ENCODE assay signal across 10 cellular contexts in genomic region chr2:217900010-217900779, GRCh38.
DNase-seq lines count a peak whose midpoint lies in the region; ATAC-seq and TF ChIP-seq lines count a peak whose summit lies in the region.
"Had no signal": no experiment of that assay in that cellular context is flagged by ENCODE, and none has a peak within 500 bp of the region (broad histone marks: within the 10 kb centered on the region; RNA-seq: fewer than 3 reads in every experiment).

No MANE protein-coding gene starts in this region.

- peak overlapping the region; percentile 93 to 99 for H3K27ac ChIP-seq in coronary artery
- H3K27ac ChIP-seq in rectal smooth muscle tissue (ENCODE audit: low read depth, low read length), result peak overlapping the region; percentile 98

- peaks cover 6% of the 10 kb centered on the region for H3K4me1 Mint-ChIP-seq in activated CD8-positive, alpha-beta T cell treated with anti-CD3 and anti-CD28 coated beads for 36 hours (ENCODE audit: low read depth)

- H3K4me3 ChIP-seq in NB4 (ENCODE audit: low read depth, low read length), result no peak overlapping the region
- peak overlapping the region; percentile 64 for H3K4me3 ChIP-seq in coronary artery
- H3K4me3 ChIP-seq in rectal smooth muscle tissue (ENCODE audit: low read length), result no peak overlapping the region
- H3K4me3 ChIP-seq: MG63 had no signal

- no peaks in the 10 kb centered on the region for H3K9me3 Mint-ChIP-seq in activated CD8-positive, alpha-beta T cell treated with anti-CD3 and anti-CD28 coated beads for 36 hours

- peak; percentile 96 for DNase-seq in DMS53 (lab: John Stamatoyannopoulos, UW)
- peak; percentile 45 for DNase-seq in NB4 (ENCODE audit: low read depth)
- DNase-seq in coronary artery (ENCODE audit: low spot score), result no peak
- DNase-seq in activated CD8-positive, alpha-beta memory T cell treated with anti-CD3 and anti-CD28 coated beads, Interleukin-2, amount 50 U/mL, for 4 hours, result no peak
- no peak for DNase-seq in activated naive CD4-positive, alpha-beta T cell treated with Interleukin-2 at 50 U/mL for 16 hours
- DNase-seq in activated CD8-positive, alpha-beta T cell treated with anti-CD3 and anti-CD28 coated beads for 36 hours, result no peak
- DNase-seq: activated CD8-positive, alpha-beta memory T cell treated with anti-CD3 and anti-CD28 coated beads, Interleukin-2, amount 50 U/mL, for 48 hours had no signal

- H3K4me1 ChIP-seq in rectal smooth muscle tissue (ENCODE audit: control insufficient read depth, insufficient read depth, low read length), result peaks cover 69% of the 10 kb centered on the region

- H3K36me3 ChIP-seq in rectal smooth muscle tissue (ENCODE audit: control insufficient read depth, insufficient read depth, low read length), result peaks cover 27% of the 10 kb centered on the region

- H3K27me3 ChIP-seq in rectal smooth muscle tissue (ENCODE audit: control insufficient read depth, insufficient read depth, low read length), result no peaks in the 10 kb centered on the region
- H3K27me3 ChIP-seq: MG63 had no signal

- CTCF ChIA-PET in activated CD8-positive, alpha-beta T cell treated with anti-CD3 and anti-CD28 coated beads for 36 hours (lab: Charles Lee), result interaction anchor here (1.0 kb wide), 1 partner anchor 20 kb away, joined by 3 read pairs; no protein-coding TSS in a partner anchor

- ATAC-seq in HG02571 (IDR thresholded peaks at IDR 0.05; ENCODE audit: unreplicated experiment), result no peak
- ATAC-seq in activated CD8-positive, alpha-beta T cell treated with anti-CD3 and anti-CD28 coated beads for 36 hours, result no peak

- peaks cover 2% of the 10 kb centered on the region for H3K27me3 Mint-ChIP-seq in activated CD8-positive, alpha-beta T cell treated with anti-CD3 and anti-CD28 coated beads for 36 hours

- intact Hi-C loops in activated CD8-positive, alpha-beta T cell treated with anti-CD3 and anti-CD28 coated beads for 36 hours (cut with micrococcal nuclease), result no loop called here

- H3K4me3 Mint-ChIP-seq in activated CD8-positive, alpha-beta T cell treated with anti-CD3 and anti-CD28 coated beads for 36 hours, result no peak overlapping the region

- POLR2A ChIA-PET in activated CD8-positive, alpha-beta T cell treated with anti-CD3 and anti-CD28 coated beads for 36 hours (lab: Charles Lee), result no interaction called here

- H3K27ac Mint-ChIP-seq in activated CD8-positive, alpha-beta T cell treated with anti-CD3 and anti-CD28 coated beads for 36 hours, result no peak overlapping the region

- TF ChIP-seq POLR2A in NB4 (IDR thresholded peaks at IDR 0.05; ENCODE audit: extremely low read depth, insufficient read length), result no peak

- no peak overlapping the region for H3K9ac ChIP-seq in rectal smooth muscle tissue (ENCODE audit: low read length)

- H3K36me3 Mint-ChIP-seq in activated CD8-positive, alpha-beta T cell treated with anti-CD3 and anti-CD28 coated beads for 36 hours (ENCODE audit: low read depth), result no peaks in the 10 kb centered on the region

- no peak for TF ChIP-seq CTCF in NB4 (IDR thresholded peaks at IDR 0.05; ENCODE audit: low read depth, low read length)
- no peak for TF ChIP-seq CTCF in coronary artery (IDR thresholded peaks at IDR 0.05)
- TF ChIP-seq CTCF in activated CD8-positive, alpha-beta T cell treated with anti-CD3 and anti-CD28 coated beads for 36 hours (IDR thresholded peaks at IDR 0.05), result no peak

Comparison
In these comparisons a context has a peak if more than half of its experiments do, and no peak if none do; other contexts are left out.
1. DNase-seq: peak in DMS53 (single experiment) and NB4 (single experiment); none in coronary artery (single experiment), activated CD8-positive, alpha-beta memory T cell treated with anti-CD3 and anti-CD28 coated beads, Interleukin-2, amount 50 U/mL, for 4 hours (single experiment), activated naive CD4-positive, alpha-beta T cell treated with Interleukin-2 at 50 U/mL for 16 hours (single experiment) and activated CD8-positive, alpha-beta T cell treated with anti-CD3 and anti-CD28 coated beads for 36 hours (single experiment).